ENCODE assay signal across 20 cellular contexts in genomic region chr10:31962826-31963597, GRCh38. TPM values are rescaled to one million over a fixed set of nuclear protein-coding genes. Genes with fewer than 3 reads are reported as not detected.
DNase-seq lines count a peak whose midpoint lies in the region; ATAC-seq and TF ChIP-seq lines count a peak whose summit lies in the region.
"Had no signal": no experiment of that assay in that cellular context is flagged by ENCODE, and none has a peak within 500 bp of the region (broad histone marks: within the 10 kb centered on the region; RNA-seq: fewer than 3 reads in every experiment).

No MANE protein-coding gene starts in this region.

- H3K27ac ChIP-seq in Panc1 (ENCODE audit: low read length): no peak overlapping the region
- H3K27ac ChIP-seq: brain microvascular endothelial cell had no signal

- TF ChIP-seq CTCF in Calu3 (IDR thresholded peaks at IDR 0.05; ENCODE audit: unreplicated experiment) (no peak), Panc1 (IDR thresholded peaks at IDR 0.05) (no peak), progenitor cell of endocrine pancreas (IDR thresholded peaks at IDR 0.05; ENCODE audit: unreplicated experiment) (no peak)

- H3K9me3 ChIP-seq in Panc1 (ENCODE audit: control insufficient read depth, insufficient read depth, low read depth, low read length): no peaks in the 10 kb centered on the region

- intact Hi-C loops in Calu3 (cut with micrococcal nuclease; ENCODE audit: unreplicated experiment) (no loop called here), Panc1 (cut with micrococcal nuclease; ENCODE audit: unreplicated experiment) (no loop called here)

- H3K4me3 ChIP-seq in Panc1 (ENCODE audit: low read depth in 2 of 2, low read length in 2 of 2): no peak overlapping the region

- H3K9me3 Mint-ChIP-seq in Calu3 (ENCODE audit: low read depth, unreplicated experiment) (no peaks in the 10 kb centered on the region), progenitor cell of endocrine pancreas (ENCODE audit: low read depth) (no peaks in the 10 kb centered on the region)
- H3K9me3 Mint-ChIP-seq: CD4-positive, alpha-beta memory T cell; IgD-negative memory B cell; T-helper 1 cell treated with Interleukin-12 subunit alpha and Interleukin-12 subunit beta and Interleukin-4 antibody, amounts not matched to agents 30 μg/mL and 1 μg/mL, for 36 hours had no signal

- CTCF ChIA-PET in Calu3 (lab: Charles Lee): interaction anchor here (0.5 to 1.1 kb wide), 3 partner anchors 15 to 96 kb away, joined by 3 to 4 read pairs (median 4); no protein-coding TSS in a partner anchor
- CTCF ChIA-PET in Panc1 (lab: Charles Lee): no interaction called here

- peaks cover 4% of the 10 kb centered on the region for H3K4me1 ChIP-seq in Panc1 (ENCODE audit: control insufficient read depth, insufficient read depth, low read length)

- BruUV-seq in Calu3 (replicated peaks; lab: Mats Ljungman, UMichigan) (TSS peak; percentile 72), Panc1 (replicated peaks; lab: Mats Ljungman, UMichigan) (no TSS peak)

- peak; percentile 12; the same call in 1 of the 2 replicates for ATAC-seq in Panc1
- ATAC-seq in SK-N-SH treated with all-trans-retinoic acid at 6 μM for 48 hours: no peak
- ATAC-seq in GM21367 (IDR thresholded peaks at IDR 0.05; ENCODE audit: unreplicated experiment): no peak
- ATAC-seq in HG03460 (IDR thresholded peaks at IDR 0.05; ENCODE audit: unreplicated experiment): no peak
- ATAC-seq: left ventricle myocardium superior, right cardiac atrium had no signal

- in situ Hi-C loops in Panc1 (cut with HindIII; ENCODE audit: low pct_unique_long_range_greater_than_20kb, low sequenced_read_pairs): no loop called here

- DNase-seq in Calu3: peak; percentile 32
- no peak for DNase-seq in Panc1 (ENCODE audit: low read depth, low spot score)
- DNase-seq in kidney tubule cell (ENCODE audit: low spot score): peak; percentile 54
- no peak for DNase-seq in progenitor cell of endocrine pancreas (ENCODE audit: low spot score, unreplicated experiment)
- DNase-seq: activated CD4-positive, alpha-beta T cell treated with anti-CD3 and anti-CD28 coated beads, Interleukin-2, amount 50 U/mL, for 1 hour; activated CD8-positive, alpha-beta memory T cell treated with anti-CD3 and anti-CD28 coated beads, Interleukin-2, amount 50 U/mL, for 4 hours; brain microvascular endothelial cell; CD4-positive, alpha-beta memory T cell; DND-41; left ventricle myocardium superior; NCI-H1930; NCI-H226; NCI-H774; right cardiac atrium; stimulated activated CD4-positive, alpha-beta T cell treated with anti-CD3 and anti-CD28 coated beads, Interleukin-15, amount 100 ng/mL, for 24 hours had no signal

- H3K4me3 Mint-ChIP-seq in Calu3 (ENCODE audit: low read depth, unreplicated experiment) (peak overlapping the region; percentile 4), progenitor cell of endocrine pancreas (ENCODE audit: low read depth) (no peak overlapping the region)
- H3K4me3 Mint-ChIP-seq: CD4-positive, alpha-beta memory T cell; IgD-negative memory B cell; T-helper 1 cell treated with Interleukin-12 subunit alpha and Interleukin-12 subunit beta and Interleukin-4 antibody, amounts not matched to agents 30 μg/mL and 1 μg/mL, for 36 hours had no signal

- POLR2A ChIA-PET in Panc1 (lab: Charles Lee): no interaction called here

- H3K36me3 ChIP-seq in Panc1 (ENCODE audit: control insufficient read depth, insufficient read depth, low read length): no peaks in the 10 kb centered on the region
- H3K36me3 ChIP-seq: brain microvascular endothelial cell had no signal

- H3K27me3 Mint-ChIP-seq in Calu3 (ENCODE audit: unreplicated experiment) (no peaks in the 10 kb centered on the region), progenitor cell of endocrine pancreas (no peaks in the 10 kb centered on the region)
- H3K27me3 Mint-ChIP-seq: CD4-positive, alpha-beta memory T cell had no signal

- H3K27ac Mint-ChIP-seq in Calu3 (ENCODE audit: unreplicated experiment) (peak overlapping the region; percentile 62), progenitor cell of endocrine pancreas (peak overlapping the region; percentile 82)
- H3K27ac Mint-ChIP-seq: IgD-negative memory B cell; T-helper 1 cell treated with Interleukin-12 subunit alpha and Interleukin-12 subunit beta and Interleukin-4 antibody, amounts not matched to agents 30 μg/mL and 1 μg/mL, for 36 hours had no signal

- H3K36me3 Mint-ChIP-seq in Calu3 (ENCODE audit: insufficient read depth, unreplicated experiment): no peaks in the 10 kb centered on the region
- H3K36me3 Mint-ChIP-seq in progenitor cell of endocrine pancreas (ENCODE audit: insufficient read depth): no peaks in the 10 kb centered on the region
- H3K36me3 Mint-ChIP-seq: CD4-positive, alpha-beta memory T cell; IgD-negative memory B cell had no signal

- peaks cover 43% of the 10 kb centered on the region for H3K4me1 Mint-ChIP-seq in Calu3 (ENCODE audit: low read depth, unreplicated experiment)
- peaks cover 2% of the 10 kb centered on the region for H3K4me1 Mint-ChIP-seq in progenitor cell of endocrine pancreas (ENCODE audit: low read depth)

- H3K27me3 ChIP-seq in Panc1 (ENCODE audit: control insufficient read depth, insufficient read depth, low read length): no peaks in the 10 kb centered on the region
- H3K27me3 ChIP-seq: brain microvascular endothelial cell had no signal

TF ChIP-seq in SK-N-SH treated with all-trans-retinoic acid at 6 μM for 48 hours, 23 proteins besides CTCF, POLR2A, EP300 and RAD21:
- TF ChIP-seq ARNTL (CRISPR knock-in tag; IDR thresholded peaks at IDR 0.05; ENCODE audit: borderline replicate concordance, low read depth) (no peak), ZNF565 (CRISPR knock-in tag; conservative IDR thresholded peaks at IDR 0.05; ENCODE audit: low read depth) (no peak), SNAI2 (CRISPR knock-in tag; IDR thresholded peaks at IDR 0.05) (no peak), GLIS3 (CRISPR knock-in tag; IDR thresholded peaks at IDR 0.05) (no peak), PPARA (CRISPR knock-in tag; IDR thresholded peaks at IDR 0.05; ENCODE audit: borderline replicate concordance) (no peak), CSRNP3 (CRISPR knock-in tag; IDR thresholded peaks at IDR 0.05) (no peak), ISL1 (CRISPR knock-in tag; IDR thresholded peaks at IDR 0.05) (no peak), ZNF8 (CRISPR knock-in tag; IDR thresholded peaks at IDR 0.05) (no peak), OSR1 (CRISPR knock-in tag; IDR thresholded peaks at IDR 0.05) (no peak), ZC3H10 (CRISPR knock-in tag; IDR thresholded peaks at IDR 0.05) (no peak), CSDC2 (CRISPR knock-in tag; IDR thresholded peaks at IDR 0.05) (no peak), BACH2 (CRISPR knock-in tag; IDR thresholded peaks at IDR 0.05; ENCODE audit: borderline replicate concordance) (no peak), ZNF70 (CRISPR knock-in tag; IDR thresholded peaks at IDR 0.05) (no peak), TCF4 (CRISPR knock-in tag; IDR thresholded peaks at IDR 0.05; ENCODE audit: borderline replicate concordance) (no peak)
- TF ChIP-seq, protein P1, sequence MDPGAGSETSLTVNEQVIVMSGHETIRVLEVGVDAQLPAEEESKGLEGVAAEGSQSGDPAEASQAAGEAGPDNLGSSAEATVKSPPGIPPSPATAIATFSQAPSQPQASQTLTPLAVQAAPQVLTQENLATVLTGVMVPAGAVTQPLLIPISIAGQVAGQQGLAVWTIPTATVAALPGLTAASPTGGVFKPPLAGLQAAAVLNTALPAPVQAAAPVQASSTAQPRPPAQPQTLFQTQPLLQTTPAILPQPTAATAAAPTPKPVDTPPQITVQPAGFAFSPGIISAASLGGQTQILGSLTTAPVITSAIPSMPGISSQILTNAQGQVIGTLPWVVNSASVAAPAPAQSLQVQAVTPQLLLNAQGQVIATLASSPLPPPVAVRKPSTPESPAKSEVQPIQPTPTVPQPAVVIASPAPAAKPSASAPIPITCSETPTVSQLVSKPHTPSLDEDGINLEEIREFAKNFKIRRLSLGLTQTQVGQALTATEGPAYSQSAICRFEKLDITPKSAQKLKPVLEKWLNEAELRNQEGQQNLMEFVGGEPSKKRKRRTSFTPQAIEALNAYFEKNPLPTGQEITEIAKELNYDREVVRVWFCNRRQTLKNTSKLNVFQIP (CRISPR knock-in tag; IDR thresholded peaks at IDR 0.05; ENCODE audit: borderline replicate concordance, low read depth): no peak

RNA-seq across cellular contexts. Expression of gene ARHGAP12, which starts 34.4 kb away (rescaled TPM):
- total RNA-seq in Calu3 (2022): 56.0 and 60.7 TPM in 2 replicates
- 22.9 TPM for total RNA-seq in Panc1 (2021; ENCODE audit: unreplicated experiment)
- 12.0 TPM for polyA plus RNA-seq in Panc1 (2012; ENCODE audit: insufficient read length)
- total RNA-seq in progenitor cell of endocrine pancreas: 41.8 and 43.5 TPM in 2 replicates

Comparison
In these comparisons a context has a peak if more than half of its experiments do, and no peak if none do; other contexts are left out.
1. DNase-seq: peak in Calu3 (single experiment) and kidney tubule cell (single experiment); none in Panc1 (single experiment) and progenitor cell of endocrine pancreas (single experiment).